ENCODE assay signal across 8 cellular contexts in genomic region chr7:37683263-37684120, GRCh38. TPM values are rescaled to one million over a fixed set of nuclear protein-coding genes. Genes with fewer than 3 reads are reported as not detected.
DNase-seq lines count a peak whose midpoint lies in the region; ATAC-seq and TF ChIP-seq lines count a peak whose summit lies in the region.

Gene GPR141, plus strand, starts transcription at chr7:37683766. Its CDS starts 56,628 bp downstream, at chr7:37740394.

- no peak within 1 kb of the TSS for H3K14ac ChIP-seq in H9 (ENCODE audit: insufficient read depth, low read length)

- TF ChIP-seq CTCF in neutrophil (IDR thresholded peaks at IDR 0.05) = no peak
- TF ChIP-seq CTCF in H9 (conservative IDR thresholded peaks at IDR 0.05) = no peak

- no CpG with 5 or more reads among the region's 1 CpG for WGBS in H9 (ENCODE audit: extremely low coverage, insufficient read length, low lambda C conversion rate)

- no peak within 1 kb of the TSS for H2AK5ac ChIP-seq in H9 (ENCODE audit: insufficient read length, low read length)

- H3K4me3 ChIP-seq in neutrophil (ENCODE audit: low read depth in 1 of 2, low read length in 1 of 2) = peak within 1 kb of the TSS; percentile 66 to 68

- H2BK12ac ChIP-seq in H9 (ENCODE audit: insufficient read length, low read depth, low read length) = no peak within 1 kb of the TSS

- H3K4me1 Mint-ChIP-seq in activated naive CD4-positive, alpha-beta T cell treated with anti-CD3 and anti-CD28 coated beads, Interleukin-2, amount 50 U/mL, for 24 hours = no peaks in the 10 kb centered on the region
- H3K4me1 Mint-ChIP-seq in H9 = peaks cover 15 to 18% of the 10 kb centered on the region in 2 experiments
- H3K4me1 Mint-ChIP-seq in activated T-helper 17 cell treated with anti-CD3 and anti-CD28 coated beads, Interleukin-2, amount 50 U/mL, for 72 hours = no peaks in the 10 kb centered on the region

- H3K4me2 ChIP-seq in H9 (ENCODE audit: insufficient read depth, insufficient read length, low read length) = no peak within 1 kb of the TSS

- ATAC-seq in HG03045 (IDR thresholded peaks at IDR 0.05; ENCODE audit: unreplicated experiment) = peak; percentile 91
- no peak for ATAC-seq in activated T-helper 17 cell treated with anti-CD3 and anti-CD28 coated beads, Interleukin-2, amount 50 U/mL, for 72 hours (replicated peaks)

- H3K56ac ChIP-seq in H9 (ENCODE audit: insufficient read length, low read depth, low read length) = no peak within 1 kb of the TSS

- no peak within 1 kb of the TSS for H2BK20ac ChIP-seq in H9 (ENCODE audit: low read depth, low read length, poor library complexity, severe bottlenecking)

- no peaks in the 10 kb centered on the region for H3K23me2 ChIP-seq in H9 (ENCODE audit: insufficient read length, low read depth, low read length, poor library complexity, severe bottlenecking)

- no peaks in the 10 kb centered on the region for H3K36me3 Mint-ChIP-seq in activated naive CD4-positive, alpha-beta T cell treated with anti-CD3 and anti-CD28 coated beads, Interleukin-2, amount 50 U/mL, for 24 hours
- H3K36me3 Mint-ChIP-seq in H9 (ENCODE audit: insufficient read depth in 1 of 3, low read depth in 3 of 3) = no peaks in the 10 kb centered on the region
- H3K36me3 Mint-ChIP-seq in activated T-helper 17 cell treated with anti-CD3 and anti-CD28 coated beads, Interleukin-2, amount 50 U/mL, for 72 hours (ENCODE audit: low read depth) = no peaks in the 10 kb centered on the region

- H2BK5ac ChIP-seq in H9 (ENCODE audit: insufficient read length, low read length) = no peak within 1 kb of the TSS

- no peak within 1 kb of the TSS for H4K5ac ChIP-seq in H9 (ENCODE audit: insufficient read length, low read depth, low read length)

- H3K4me1 ChIP-seq in neutrophil (ENCODE audit: control insufficient read depth in 1 of 2, insufficient read depth in 1 of 2, low read depth in 1 of 2, low read length in 1 of 2) (peaks cover 56 to 65% of the 10 kb centered on the region in 2 experiments), H9 (ENCODE audit: insufficient read depth, low read length) (no peaks in the 10 kb centered on the region; the same call in 1 of the 2 replicates)

- no peaks in the 10 kb centered on the region for H3K79me1 ChIP-seq in H9 (ENCODE audit: insufficient read depth, low read depth, low read length, poor library complexity, severe bottlenecking)

- no peak within 1 kb of the TSS for H3K27ac Mint-ChIP-seq in activated naive CD4-positive, alpha-beta T cell treated with anti-CD3 and anti-CD28 coated beads, Interleukin-2, amount 50 U/mL, for 24 hours
- peak within 1 kb of the TSS in 1 of 3 experiments; percentile 86; a peak in 3 of 7 replicates for H3K27ac Mint-ChIP-seq in H9
- no peak within 1 kb of the TSS for H3K27ac Mint-ChIP-seq in activated T-helper 17 cell treated with anti-CD3 and anti-CD28 coated beads, Interleukin-2, amount 50 U/mL, for 72 hours

- H3K27me3 ChIP-seq in neutrophil (no peaks in the 10 kb centered on the region), H9 (ENCODE audit: insufficient read depth, low read length) (no peaks in the 10 kb centered on the region)

- H3K4me3 Mint-ChIP-seq in activated naive CD4-positive, alpha-beta T cell treated with anti-CD3 and anti-CD28 coated beads, Interleukin-2, amount 50 U/mL, for 24 hours = peak within 1 kb of the TSS; percentile 58
- H3K4me3 Mint-ChIP-seq in H9 = peak within 1 kb of the TSS in 1 of 2 experiments; percentile 34; a peak in 1 of 5 replicates
- no peak within 1 kb of the TSS for H3K4me3 Mint-ChIP-seq in activated T-helper 17 cell treated with anti-CD3 and anti-CD28 coated beads, Interleukin-2, amount 50 U/mL, for 72 hours

- H3K79me2 ChIP-seq in H9 (ENCODE audit: insufficient read depth, low read length) = no peaks in the 10 kb centered on the region

- H3K36me3 ChIP-seq in neutrophil = peaks cover 10% of the 10 kb centered on the region

- H4K20me1 ChIP-seq in H9 (ENCODE audit: control insufficient read depth, insufficient read depth, insufficient read length) = no peaks in the 10 kb centered on the region

- H3T11ph ChIP-seq in H9 (ENCODE audit: low read length) = no peak within 1 kb of the TSS

- H2BK120ac ChIP-seq in H9 (ENCODE audit: low read depth, low read length, poor library complexity, severe bottlenecking) = no peak within 1 kb of the TSS

- H3K27ac ChIP-seq in neutrophil = peak within 1 kb of the TSS; percentile 91
- H3K27ac ChIP-seq in H9 (ENCODE audit: insufficient read length, low read depth, low read length) = no peak within 1 kb of the TSS

- H3K9me3 Mint-ChIP-seq in activated naive CD4-positive, alpha-beta T cell treated with anti-CD3 and anti-CD28 coated beads, Interleukin-2, amount 50 U/mL, for 24 hours = no peaks in the 10 kb centered on the region
- no peaks in the 10 kb centered on the region for H3K9me3 Mint-ChIP-seq in H9
- no peaks in the 10 kb centered on the region for H3K9me3 Mint-ChIP-seq in activated T-helper 17 cell treated with anti-CD3 and anti-CD28 coated beads, Interleukin-2, amount 50 U/mL, for 72 hours

- no peak within 1 kb of the TSS for H2BK15ac ChIP-seq in H9 (ENCODE audit: low read depth, low read length)

- no peak within 1 kb of the TSS for H2AFZ ChIP-seq in H9 (ENCODE audit: low read length)

- no peak within 1 kb of the TSS for H3K9ac ChIP-seq in H9 (ENCODE audit: extremely low read depth, insufficient read length, low read length)

- no peaks in the 10 kb centered on the region for H3K9me3 ChIP-seq in neutrophil
- no peaks in the 10 kb centered on the region for H3K9me3 ChIP-seq in H9 (ENCODE audit: control insufficient read depth, low read depth, low read length)

- H4K8ac ChIP-seq in H9 (replicated peaks; ENCODE audit: insufficient read length, low read depth, low read length) = no peak within 1 kb of the TSS

- peaks cover 8% of the 10 kb centered on the region for H3K27me3 Mint-ChIP-seq in activated naive CD4-positive, alpha-beta T cell treated with anti-CD3 and anti-CD28 coated beads, Interleukin-2, amount 50 U/mL, for 24 hours
- no peaks in the 10 kb centered on the region for H3K27me3 Mint-ChIP-seq in H9 (ENCODE audit: low read depth)
- H3K27me3 Mint-ChIP-seq in activated T-helper 17 cell treated with anti-CD3 and anti-CD28 coated beads, Interleukin-2, amount 50 U/mL, for 72 hours = peaks cover 23% of the 10 kb centered on the region

- H4K91ac ChIP-seq in H9 (ENCODE audit: insufficient read length, low read depth, low read length) = no peak within 1 kb of the TSS

- no peak within 1 kb of the TSS for H3K18ac ChIP-seq in H9 (ENCODE audit: insufficient read length, low read depth, low read length)

- no peak within 1 kb of the TSS for H3K23ac ChIP-seq in H9 (ENCODE audit: insufficient read length, low read depth, low read length)

- no peak within 1 kb of the TSS for H3K4ac ChIP-seq in H9 (ENCODE audit: low read depth, low read length)

- DNase-seq in activated naive CD4-positive, alpha-beta T cell treated with anti-CD3 and anti-CD28 coated beads, Interleukin-2, amount 50 U/mL, for 16 hours = no peak
- DNase-seq in OCI-M1 (lab: John Stamatoyannopoulos, UW) (peak; percentile 59), H9 (no peak)
- DNase-seq in stimulated activated naive CD4-positive, alpha-beta T cell treated with Interleukin-2 at 50 U/mL for 16 hours (lab: John Stamatoyannopoulos, UW) = no peak

RNA-seq across cellular contexts. Expression of gene GPR141, which starts in this region (rescaled TPM):
- 0.50 and 0.55 TPM in 2 replicates for total RNA-seq in H9 (2021)
- total RNA-seq in activated T-helper 17 cell treated with anti-CD3 and anti-CD28 coated beads, Interleukin-2, amount 50 U/mL, for 72 hours = not detected
